ENCODE assay signal across 2 cellular contexts in the genomic region with DNA sequence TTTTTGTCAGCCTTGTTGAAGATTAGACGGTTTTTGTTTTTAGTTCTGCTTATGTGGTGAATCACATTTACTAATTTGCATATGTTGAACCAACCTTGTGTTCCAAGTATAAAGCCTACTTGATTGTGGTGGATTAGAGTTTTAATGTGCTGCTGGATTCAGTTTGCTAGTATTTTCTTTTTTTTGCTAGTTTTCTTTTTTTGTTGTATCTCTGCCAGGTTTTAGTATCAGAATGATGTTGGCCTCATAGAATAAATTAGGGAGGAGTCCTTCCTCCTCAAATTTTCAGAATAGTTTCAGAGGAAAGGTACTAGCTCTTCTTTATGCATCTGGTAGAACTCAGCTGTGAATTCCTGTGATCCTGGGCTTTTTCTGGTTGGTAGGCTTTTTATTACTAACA. TPM values are rescaled to one million over a fixed set of nuclear protein-coding genes. Genes with fewer than 3 reads are reported as not detected.
"Had no signal": no experiment of that assay in that cellular context is flagged by ENCODE, and none has a peak within 500 bp of the region (broad histone marks: within the 10 kb centered on the region; RNA-seq: fewer than 3 reads in every experiment).

A gene with protein sequence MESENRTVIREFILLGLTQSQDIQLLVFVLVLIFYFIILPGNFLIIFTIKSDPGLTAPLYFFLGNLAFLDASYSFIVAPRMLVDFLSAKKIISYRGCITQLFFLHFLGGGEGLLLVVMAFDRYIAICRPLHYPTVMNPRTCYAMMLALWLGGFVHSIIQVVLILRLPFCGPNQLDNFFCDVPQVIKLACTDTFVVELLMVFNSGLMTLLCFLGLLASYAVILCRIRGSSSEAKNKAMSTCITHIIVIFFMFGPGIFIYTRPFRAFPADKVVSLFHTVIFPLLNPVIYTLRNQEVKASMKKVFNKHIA (plus strand): TSS at position 301 of the 400 bp plus-strand sequence. CDS start 23,679 bp downstream, outside the sequence.

RNA-seq across cellular contexts. Expression of the gene that starts here (rescaled TPM):
- total RNA-seq: G401, GM12878 had no signal
- polyA plus RNA-seq: GM12878 had no signal
